ENCODE assay signal across 21 cellular contexts in genomic region chr5:164000819-164001218, GRCh38.
DNase-seq lines count a peak whose midpoint lies in the region; ATAC-seq and TF ChIP-seq lines count a peak whose summit lies in the region.
"Had no signal": no experiment of that assay in that cellular context is flagged by ENCODE, and none has a peak within 500 bp of the region (broad histone marks: within the 10 kb centered on the region; RNA-seq: fewer than 3 reads in every experiment).

No MANE protein-coding gene starts in this region.

- peaks cover 1% of the 10 kb centered on the region for H3K36me3 Mint-ChIP-seq in progenitor cell of endocrine pancreas (ENCODE audit: insufficient read depth)
- H3K36me3 Mint-ChIP-seq: CD8-positive, alpha-beta memory T cell had no signal

- H3K9me3 Mint-ChIP-seq in progenitor cell of endocrine pancreas (ENCODE audit: low read depth): peaks cover 4% of the 10 kb centered on the region

- TF ChIP-seq CTCF in foreskin keratinocyte (conservative IDR thresholded peaks at IDR 0.05) (no peak), progenitor cell of endocrine pancreas (IDR thresholded peaks at IDR 0.05; ENCODE audit: unreplicated experiment) (no peak)

- no peaks in the 10 kb centered on the region for H3K27me3 ChIP-seq in foreskin keratinocyte

- no peak overlapping the region for H3K27ac Mint-ChIP-seq in progenitor cell of endocrine pancreas
- H3K27ac Mint-ChIP-seq: CD8-positive, alpha-beta memory T cell had no signal

- H3K27ac ChIP-seq in foreskin keratinocyte: no peak overlapping the region
- H3K27ac ChIP-seq: C4-2B, PC-9 had no signal

- peak; percentile 25 for ATAC-seq in foreskin keratinocyte
- ATAC-seq in GM21576 (IDR thresholded peaks at IDR 0.05; ENCODE audit: unreplicated experiment): no peak
- no peak for ATAC-seq in HG03025 (IDR thresholded peaks at IDR 0.05; ENCODE audit: low FRiP score, unreplicated experiment)

- no peak overlapping the region for H3K4me3 Mint-ChIP-seq in progenitor cell of endocrine pancreas (ENCODE audit: low read depth)
- H3K4me3 Mint-ChIP-seq: CD8-positive, alpha-beta memory T cell had no signal

- H3K27me3 Mint-ChIP-seq in progenitor cell of endocrine pancreas: no peaks in the 10 kb centered on the region

- DNase-seq in HCEC 1CT (peak; percentile 30), RKO (ENCODE audit: low spot score) (peak; percentile 7), foreskin keratinocyte (no peak), renal cortical epithelial cell (ENCODE audit: low read depth) (peak; percentile 5), progenitor cell of endocrine pancreas (ENCODE audit: low spot score, unreplicated experiment) (no peak)
- DNase-seq: Calu3; CD8-positive, alpha-beta memory T cell; DMS53; EL; Karpas-422; MM.1S; NCI-H1092 treated with DMSO at 0.1 percent for 48 hours; NCI-H1436 treated with DMSO at 0.1 percent for 48 hours; NCI-H2029; NCI-H2227 treated with DMSO at 0.1 percent for 48 hours; NCI-H510A; NCI-H748 treated with DMSO at 0.1 percent for 48 hours; PC-9 had no signal

- peaks cover 6% of the 10 kb centered on the region for H3K4me1 Mint-ChIP-seq in progenitor cell of endocrine pancreas (ENCODE audit: low read depth)
- H3K4me1 Mint-ChIP-seq: CD8-positive, alpha-beta memory T cell had no signal

- H3K4me1 ChIP-seq in foreskin keratinocyte: peaks cover 7% of the 10 kb centered on the region

Comparison
In these comparisons a context has a peak if more than half of its experiments do, and no peak if none do; other contexts are left out.
1. DNase-seq: peak in HCEC 1CT (single experiment), RKO (single experiment) and renal cortical epithelial cell (single experiment); none in foreskin keratinocyte (0 of 2) and progenitor cell of endocrine pancreas (single experiment).